Comparison of ENCODE assay signal across 1 cellular context in the genomic region with DNA sequence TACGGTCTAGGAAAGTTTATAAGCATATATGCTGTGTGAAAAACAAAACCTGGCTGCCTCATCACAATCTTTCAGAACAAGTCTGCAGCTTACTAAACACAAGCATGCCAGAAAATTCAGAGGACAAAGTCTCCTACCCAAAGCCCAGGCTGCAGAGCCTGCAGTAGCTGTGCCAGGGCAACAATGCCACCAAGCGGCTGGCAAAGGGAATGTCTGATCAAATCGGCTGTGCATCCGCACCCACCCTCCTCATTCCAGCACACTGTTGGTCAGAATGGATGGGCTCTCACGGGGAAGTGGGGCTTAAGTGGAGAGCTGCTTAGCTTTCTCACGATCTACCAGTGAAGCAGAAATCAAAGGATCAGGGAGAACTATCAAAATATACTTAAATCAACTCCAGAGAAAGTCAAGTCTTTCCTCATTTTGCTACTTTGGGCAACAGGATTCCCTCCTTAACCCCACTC.
TF ChIP-seq lines count a peak whose summit lies in the region.

No MANE protein-coding gene starts in this region.

TF ChIP-seq in HepG2, 621 proteins besides CTCF, POLR2A, EP300 and RAD21 (continued from another document):
- TF ChIP-seq, protein P1, sequence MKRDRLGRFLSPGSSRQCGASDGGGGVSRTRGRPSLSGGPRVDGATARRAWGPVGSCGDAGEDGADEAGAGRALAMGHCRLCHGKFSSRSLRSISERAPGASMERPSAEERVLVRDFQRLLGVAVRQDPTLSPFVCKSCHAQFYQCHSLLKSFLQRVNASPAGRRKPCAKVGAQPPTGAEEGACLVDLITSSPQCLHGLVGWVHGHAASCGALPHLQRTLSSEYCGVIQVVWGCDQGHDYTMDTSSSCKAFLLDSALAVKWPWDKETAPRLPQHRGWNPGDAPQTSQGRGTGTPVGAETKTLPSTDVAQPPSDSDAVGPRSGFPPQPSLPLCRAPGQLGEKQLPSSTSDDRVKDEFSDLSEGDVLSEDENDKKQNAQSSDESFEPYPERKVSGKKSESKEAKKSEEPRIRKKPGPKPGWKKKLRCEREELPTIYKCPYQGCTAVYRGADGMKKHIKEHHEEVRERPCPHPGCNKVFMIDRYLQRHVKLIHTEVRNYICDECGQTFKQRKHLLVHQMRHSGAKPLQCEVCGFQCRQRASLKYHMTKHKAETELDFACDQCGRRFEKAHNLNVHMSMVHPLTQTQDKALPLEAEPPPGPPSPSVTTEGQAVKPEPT (CRISPR knock-in tag; IDR thresholded peaks at IDR 0.05; ENCODE audit: low read depth) = 0 out of 2 replicates have a peak, but pooled peaks have one; percentile 50
- TF ChIP-seq FOXK1 (CRISPR knock-in tag; IDR thresholded peaks at IDR 0.05; ENCODE audit: borderline replicate concordance, low read depth) (no peak), TGIF2 (CRISPR knock-in tag; IDR thresholded peaks at IDR 0.05) (no peak), ARNT (IDR thresholded peaks at IDR 0.05) (no peak), HNRNPH1 (optimal IDR thresholded peaks at IDR 0.05; ENCODE audit: low read depth, low read length) (no peak), FIP1L1 (IDR thresholded peaks at IDR 0.05; ENCODE audit: borderline replicate concordance, insufficient read depth, low read depth, low read length) (no peak), ZNF282 (IDR thresholded peaks at IDR 0.05; ENCODE audit: partially characterized antibody) (no peak), GFI1 (CRISPR knock-in tag; IDR thresholded peaks at IDR 0.05; ENCODE audit: borderline replicate concordance) (no peak), ZNF782 (CRISPR knock-in tag; IDR thresholded peaks at IDR 0.05; ENCODE audit: borderline replicate concordance) (no peak), ZNF235 (CRISPR knock-in tag; IDR thresholded peaks at IDR 0.05; ENCODE audit: borderline replicate concordance) (no peak), CHCHD3 (CRISPR knock-in tag; IDR thresholded peaks at IDR 0.05) (no peak), ZNF674 (CRISPR knock-in tag; IDR thresholded peaks at IDR 0.05; ENCODE audit: low read depth) (no peak), ZNF839 (CRISPR knock-in tag; IDR thresholded peaks at IDR 0.05; ENCODE audit: borderline replicate concordance) (no peak)
- TF ChIP-seq, protein P2, sequence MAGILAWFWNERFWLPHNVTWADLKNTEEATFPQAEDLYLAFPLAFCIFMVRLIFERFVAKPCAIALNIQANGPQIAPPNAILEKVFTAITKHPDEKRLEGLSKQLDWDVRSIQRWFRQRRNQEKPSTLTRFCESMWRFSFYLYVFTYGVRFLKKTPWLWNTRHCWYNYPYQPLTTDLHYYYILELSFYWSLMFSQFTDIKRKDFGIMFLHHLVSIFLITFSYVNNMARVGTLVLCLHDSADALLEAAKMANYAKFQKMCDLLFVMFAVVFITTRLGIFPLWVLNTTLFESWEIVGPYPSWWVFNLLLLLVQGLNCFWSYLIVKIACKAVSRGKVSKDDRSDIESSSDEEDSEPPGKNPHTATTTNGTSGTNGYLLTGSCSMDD (CRISPR knock-in tag; IDR thresholded peaks at IDR 0.05) = no peak
TF ChIP-seq in HepG2: peak in this region for 158.
